In genomic region chr12:124738636-124739467, GRCh38 we compare ENCODE assay signal across 1 cellular context.
A peak's percentile ranks its signal among the peaks of the same experiment; 100 is the strongest.
TF ChIP-seq lines count a peak whose summit lies in the region.

No MANE protein-coding gene starts in this region.

TF ChIP-seq in HepG2, 621 proteins besides CTCF, POLR2A, EP300 and RAD21 (continued from another document and continues in another):
- TF ChIP-seq E2F5 (CRISPR knock-in tag; conservative IDR thresholded peaks at IDR 0.05) (no peak), ZUFSP (CRISPR knock-in tag; IDR thresholded peaks at IDR 0.05; ENCODE audit: borderline replicate concordance) (no peak), ZNF556 (CRISPR knock-in tag; IDR thresholded peaks at IDR 0.05; ENCODE audit: borderline replicate concordance) (no peak), ZNF704 (CRISPR knock-in tag; IDR thresholded peaks at IDR 0.05; ENCODE audit: borderline replicate concordance) (no peak), ZNF224 (CRISPR knock-in tag; IDR thresholded peaks at IDR 0.05) (no peak), ZNF724P (CRISPR knock-in tag; IDR thresholded peaks at IDR 0.05; ENCODE audit: borderline replicate concordance) (no peak), THRA (CRISPR knock-in tag; IDR thresholded peaks at IDR 0.05; ENCODE audit: borderline replicate concordance) (no peak), ZNF121 (CRISPR knock-in tag; IDR thresholded peaks at IDR 0.05) (no peak), ZNF326 (CRISPR knock-in tag; IDR thresholded peaks at IDR 0.05; ENCODE audit: borderline replicate concordance) (no peak), ARID5B (CRISPR knock-in tag; IDR thresholded peaks at IDR 0.05) (peak; percentile 62), FOXM1 (CRISPR knock-in tag; IDR thresholded peaks at IDR 0.05) (no peak), SPEN (CRISPR knock-in tag; IDR thresholded peaks at IDR 0.05; ENCODE audit: low read depth) (no peak), TP53 (CRISPR knock-in tag; conservative IDR thresholded peaks at IDR 0.05) (no peak), ZNF256 (CRISPR knock-in tag; conservative IDR thresholded peaks at IDR 0.05) (no peak), MAFG (CRISPR knock-in tag; IDR thresholded peaks at IDR 0.05) (no peak), POGK (CRISPR knock-in tag; conservative IDR thresholded peaks at IDR 0.05) (no peak), ZNF800 (CRISPR knock-in tag; IDR thresholded peaks at IDR 0.05) (no peak), STAG1 (CRISPR knock-in tag; IDR thresholded peaks at IDR 0.05) (no peak), TFAP4 (IDR thresholded peaks at IDR 0.05; ENCODE audit: borderline replicate concordance, low read depth) (no peak), ZIK1 (CRISPR knock-in tag; IDR thresholded peaks at IDR 0.05; ENCODE audit: borderline replicate concordance, low read depth) (no peak), ZNF747 (CRISPR knock-in tag; IDR thresholded peaks at IDR 0.05; ENCODE audit: borderline replicate concordance) (no peak), ZBTB7B (CRISPR knock-in tag; IDR thresholded peaks at IDR 0.05) (peak; percentile 76), IKZF4 (CRISPR knock-in tag; IDR thresholded peaks at IDR 0.05; ENCODE audit: borderline replicate concordance, low read depth, not compliant biosample characterization) (no peak), ZNF12 (CRISPR knock-in tag; IDR thresholded peaks at IDR 0.05) (no peak), PPARG (CRISPR knock-in tag; conservative IDR thresholded peaks at IDR 0.05) (peak; percentile 50; the same call in 1 of the 2 replicates), REXO4 (CRISPR knock-in tag; IDR thresholded peaks at IDR 0.05; ENCODE audit: borderline replicate concordance) (no peak), ZNF713 (CRISPR knock-in tag; IDR thresholded peaks at IDR 0.05) (no peak), GATAD2A (CRISPR knock-in tag; IDR thresholded peaks at IDR 0.05) (no peak), PRDM10 (CRISPR knock-in tag; IDR thresholded peaks at IDR 0.05; ENCODE audit: low read depth) (no peak), RBFOX2 (IDR thresholded peaks at IDR 0.05; ENCODE audit: low read depth, low read length) (no peak), DDIT3 (CRISPR knock-in tag; IDR thresholded peaks at IDR 0.05) (no peak), STAT6 (CRISPR knock-in tag; IDR thresholded peaks at IDR 0.05; ENCODE audit: borderline replicate concordance) (no peak)
